Comparison of ENCODE assay signal across 8 cellular contexts in the genomic region with DNA sequence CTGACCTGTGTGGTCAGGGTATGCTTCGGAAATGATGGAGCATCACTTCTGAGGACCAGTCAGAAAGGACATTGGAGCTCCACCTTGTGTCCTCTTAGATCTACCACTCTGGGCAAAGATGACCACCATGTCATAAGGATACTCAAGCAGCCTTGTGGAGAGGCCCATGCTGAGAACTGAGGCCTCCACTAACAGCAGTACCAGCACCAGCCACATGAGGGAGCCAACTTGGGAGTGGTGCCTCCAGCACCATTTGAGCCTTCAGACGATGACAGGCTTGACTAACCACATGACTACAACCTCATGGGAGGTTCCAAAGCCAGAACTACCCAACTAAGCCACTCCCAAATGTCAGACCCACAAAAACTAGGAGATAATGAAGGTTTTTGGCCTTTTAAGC.
A peak's percentile ranks its signal among the peaks of the same experiment; 100 is the strongest.
DNase-seq lines count a peak whose midpoint lies in the region; ATAC-seq and TF ChIP-seq lines count a peak whose summit lies in the region.

No MANE protein-coding gene starts in this region.

- no peak overlapping the region for H3K4me3 ChIP-seq in NT2/D1 (ENCODE audit: insufficient read length, low read depth)
- no peak overlapping the region for H3K4me3 ChIP-seq in mucosa of descending colon

- H3K36me3 ChIP-seq in NT2/D1 (ENCODE audit: insufficient read depth, insufficient read length, low read length) (no peaks in the 10 kb centered on the region), mucosa of descending colon (ENCODE audit: low read depth) (no peaks in the 10 kb centered on the region)

- H3K27me3 ChIP-seq in NT2/D1 (ENCODE audit: insufficient read depth, insufficient read length), result no peaks in the 10 kb centered on the region

- H3K9me3 ChIP-seq in NT2/D1 (ENCODE audit: insufficient read depth, low read length), result 0 out of 2 replicates have a peak, but pooled peaks cover 5% of the 10 kb centered on the region
- no peaks in the 10 kb centered on the region for H3K9me3 ChIP-seq in mucosa of descending colon

- DNase-seq in D341Med (ENCODE audit: low spot score) (peak; percentile 80), GOT3 (lab: John Stamatoyannopoulos, UW) (peak; percentile 11), NT2/D1 (ENCODE audit: low read depth, low spot score) (peak; percentile 74), mucosa of descending colon (peak in 2 of 3 donors; percentile 19 to 51), retina (no peak)
- DNase-seq in activated naive CD8-positive, alpha-beta T cell treated with anti-CD3 and anti-CD28 coated beads, Interleukin-2, amount 50 U/mL, for 16 hours (ENCODE audit: low read depth, low spot score), result peak; percentile 6

- ATAC-seq in mucosa of descending colon (peak; percentile 56), GM21423 (IDR thresholded peaks at IDR 0.05; ENCODE audit: unreplicated experiment) (no peak), HG02840 (IDR thresholded peaks at IDR 0.05; ENCODE audit: low FRiP score, unreplicated experiment) (no peak)

- no peak for TF ChIP-seq CTCF in mucosa of descending colon (IDR thresholded peaks at IDR 0.05)

- H3K4me1 ChIP-seq in NT2/D1 (ENCODE audit: insufficient read depth, insufficient read length) (no peaks in the 10 kb centered on the region), mucosa of descending colon (ENCODE audit: low read depth) (no peaks in the 10 kb centered on the region)

- intact Hi-C loops in mucosa of descending colon (cut with DNase I, micrococcal nuclease), result no loop called here

- H3K9ac ChIP-seq in NT2/D1 (ENCODE audit: insufficient read length, low read depth), result no peak overlapping the region
